In the genomic region with DNA sequence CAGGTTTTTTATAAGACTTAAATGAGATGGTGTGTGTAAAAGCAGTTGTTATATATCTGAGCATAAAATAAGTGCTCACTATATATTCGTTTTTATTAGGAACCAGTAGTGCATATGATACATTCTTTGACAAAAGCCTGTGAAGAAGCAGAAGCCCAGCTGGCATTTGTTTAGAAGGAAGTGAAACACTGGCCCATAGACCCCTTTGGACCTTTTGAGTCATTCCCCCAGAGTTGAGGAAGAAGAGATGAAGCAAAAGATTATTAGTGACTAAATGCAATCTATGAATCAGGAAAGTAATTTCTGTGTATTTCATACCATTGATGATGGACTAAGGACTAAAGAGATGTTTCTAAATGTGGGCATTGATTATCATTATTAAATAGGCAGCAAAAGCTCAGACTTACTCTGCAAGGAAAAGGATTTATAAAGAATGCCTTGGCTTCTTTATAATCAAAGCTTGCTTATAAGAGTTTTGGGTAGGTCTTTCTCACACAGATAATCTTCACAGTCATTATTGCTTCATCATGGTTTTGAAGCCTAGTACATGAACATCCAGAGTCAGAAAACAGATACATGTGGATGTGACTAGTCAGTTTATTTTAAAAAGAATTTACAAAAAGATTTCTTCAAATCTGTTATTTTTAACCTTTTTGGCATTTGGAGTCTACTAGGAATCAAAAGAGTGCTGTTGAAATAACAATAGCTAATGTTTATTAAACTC, we compare ENCODE assay signal across 11 cellular contexts. TPM values are rescaled to one million over a fixed set of nuclear protein-coding genes. Genes with fewer than 3 reads are reported as not detected.
A peak's percentile ranks its signal among the peaks of the same experiment; 100 is the strongest.
DNase-seq lines count a peak whose midpoint lies in the region; ATAC-seq lines count a peak whose summit lies in the region.
"Had no signal": no experiment of that assay in that cellular context is flagged by ENCODE, and none has a peak within 500 bp of the region (broad histone marks: within the 10 kb centered on the region; RNA-seq: fewer than 3 reads in every experiment).

No MANE protein-coding gene starts in this region.

- no peak overlapping the region for H3K27ac ChIP-seq in right cardiac atrium (ENCODE audit: low read length)
- H3K27ac ChIP-seq: stomach had no signal

- H3K4me1 ChIP-seq in right cardiac atrium (ENCODE audit: control insufficient read depth, insufficient read depth, low read length): no peaks in the 10 kb centered on the region

- no peaks in the 10 kb centered on the region for H3K27me3 ChIP-seq in right cardiac atrium (ENCODE audit: control insufficient read depth, insufficient read depth)
- H3K27me3 ChIP-seq: stomach had no signal

- no peak overlapping the region for H3K4me3 ChIP-seq in right cardiac atrium (ENCODE audit: low read length)
- H3K4me3 ChIP-seq: stomach had no signal

- DNase-seq in naive B cell (peak; percentile 36), right cardiac atrium (no peak)
- no peak for DNase-seq in activated CD4-positive, alpha-beta T cell treated with anti-CD3 and anti-CD28 coated beads, Interleukin-2, amount 50 U/mL, for 1 hour
- DNase-seq in activated naive CD4-positive, alpha-beta T cell (lab: John Stamatoyannopoulos, UW): no peak
- no peak for DNase-seq in stimulated activated CD4-positive, alpha-beta T cell treated with anti-CD3 and anti-CD28 coated beads, Interleukin-4, amount 100 ng/mL, for 4 hours
- DNase-seq: H7, NCI-H1417, stomach had no signal

- H3K4me3 Mint-ChIP-seq in naive B cell: peak overlapping the region in 7 of 8 donors; percentile 22 to 93 (median 43)

- H3K27ac Mint-ChIP-seq in naive B cell: peak overlapping the region in 4 of 6 donors; percentile 7 to 93 (median 57)

- no peaks in the 10 kb centered on the region for H3K9me3 ChIP-seq in right cardiac atrium (ENCODE audit: control insufficient read depth, low read length)
- H3K9me3 ChIP-seq: stomach had no signal

- H3K4me1 Mint-ChIP-seq in naive B cell: peaks cover 38 to 53% (median 42%) of the 10 kb centered on the region in 3 donors

- 67% methylated on average over 1 of the region's 1 CpG for WGBS in right cardiac atrium

- H3K36me3 Mint-ChIP-seq in naive B cell: no peaks in the 10 kb centered on the region

- H3K27me3 Mint-ChIP-seq in naive B cell: no peaks in the 10 kb centered on the region

- no peaks in the 10 kb centered on the region for H3K9me3 Mint-ChIP-seq in naive B cell

- ATAC-seq in GM18868 (IDR thresholded peaks at IDR 0.05; ENCODE audit: unreplicated experiment): peak; percentile 57
- ATAC-seq in HG02588 (IDR thresholded peaks at IDR 0.05; ENCODE audit: unreplicated experiment): peak; percentile 49
- ATAC-seq in HG03469 (IDR thresholded peaks at IDR 0.05; ENCODE audit: unreplicated experiment): peak; percentile 61
- ATAC-seq in naive B cell (ENCODE audit: low read depth in 2 of 2): no peak
- ATAC-seq in right cardiac atrium: no peak

- intact Hi-C loops in right cardiac atrium (cut with DNase I): no loop called here

RNA-seq across cellular contexts. Expression of gene FER, which starts 16.9 kb away (rescaled TPM):
- polyA plus RNA-seq in naive B cell (ENCODE audit: low read depth in 6 of 6) (10 to 100 TPM in 5 of 6 donors, 1 to 10 TPM in 1; 9.6 to 21.0 (median 17.2) TPM), right cardiac atrium (1.7 TPM)
- 10 to 100 TPM; 17.6 to 29.4 (median 19.4) TPM for total RNA-seq in right cardiac atrium

Comparison
In these comparisons a context has a peak if more than half of its experiments do, and no peak if none do; other contexts are left out.
1. ATAC-seq: peak in GM18868 (single experiment), HG02588 (single experiment) and HG03469 (single experiment); none in naive B cell (0 of 2) and right cardiac atrium (0 of 2).